Comparison of ENCODE assay signal across 8 cellular contexts in the genomic region with DNA sequence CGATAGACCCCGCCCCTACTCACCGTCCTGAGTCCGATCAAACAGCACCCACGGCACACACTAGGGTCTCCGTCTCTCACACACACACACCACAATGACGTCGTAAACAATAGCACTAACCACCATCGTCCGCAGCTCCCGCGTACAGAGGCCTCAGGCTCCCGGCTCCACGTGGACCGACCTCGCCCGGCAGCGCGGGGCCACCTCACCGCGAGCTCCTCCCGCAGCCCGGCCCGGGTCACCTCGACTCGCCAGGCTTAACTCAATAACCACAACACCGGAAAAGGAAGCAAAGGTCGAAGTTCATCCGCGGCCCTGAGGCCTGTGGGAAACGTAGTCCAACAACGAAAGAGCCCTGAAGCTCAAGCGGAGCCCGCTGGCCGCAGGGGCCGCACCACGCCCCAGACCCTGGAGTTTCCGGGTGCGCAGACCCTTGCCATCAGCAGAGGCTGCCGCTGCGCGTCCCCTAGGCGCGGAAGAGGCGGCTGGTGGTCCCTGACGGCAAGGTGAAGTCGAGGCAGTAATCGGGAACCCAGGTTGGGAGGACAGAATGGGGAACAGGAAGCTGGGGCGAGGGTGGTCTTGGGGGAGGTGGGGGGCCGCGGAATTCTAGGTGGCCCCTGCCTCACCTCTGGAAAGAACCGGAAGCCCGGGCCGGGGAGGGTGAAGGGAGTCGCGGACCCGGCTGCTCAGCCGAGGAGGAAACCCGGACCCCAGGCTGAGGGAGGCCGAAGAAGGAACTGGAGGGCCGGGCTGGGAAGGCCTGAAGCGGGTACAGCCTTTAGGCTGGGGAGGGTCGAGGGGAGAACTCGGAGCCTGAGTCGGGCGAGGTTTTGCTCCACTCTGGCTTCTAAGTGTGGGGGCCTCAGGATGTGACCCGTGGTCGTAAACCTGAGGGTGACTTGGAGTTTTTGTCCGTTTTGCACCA. TPM values are rescaled to one million over a fixed set of nuclear protein-coding genes. Genes with fewer than 3 reads are reported as not detected.
DNase-seq lines count a peak whose midpoint lies in the region; ATAC-seq and TF ChIP-seq lines count a peak whose summit lies in the region.

A gene (minus strand): TSS at position 273 of the 928 bp plus-strand sequence. CDS start 946 bp downstream, outside the sequence.

- peaks cover 8 to 32% (median 27%) of the 10 kb centered on the region in 6 donors for H3K4me1 ChIP-seq in spleen

- POLR2A ChIA-PET in WTC11 (lab: Charles Lee), result interaction anchor here (0.5 to 2.0 kb wide), 9 partner anchors 20 to 628 kb away, joined by 3 to 14 read pairs (median 4); a partner anchor contains a TSS

- H3K9me3 ChIP-seq in spleen, result peaks cover 0 to 65% (median 54%) of the 10 kb centered on the region in 8 donors

- TF ChIP-seq CTCF in WTC11 (IDR thresholded peaks at IDR 0.05) (no peak), cardiac fibroblast (IDR thresholded peaks at IDR 0.05; ENCODE audit: low read depth, low read length) (no peak), spleen (IDR thresholded peaks at IDR 0.05 in 8 of 11, conservative IDR thresholded peaks at IDR 0.05 in 3 of 11) (no peak)

- peak within 1 kb of the TSS; percentile 90 for H3K4me3 Mint-ChIP-seq in WTC11

- H3K27me3 ChIP-seq in spleen (replicated peaks in 1 of 7), result no peaks in the 10 kb centered on the region

- peak within 1 kb of the TSS; percentile 89 to 98 for H3K4me3 ChIP-seq in cardiac fibroblast (replicated peaks in 1 of 2; ENCODE audit: low read depth in 2 of 2, low read length in 2 of 2)
- H3K4me3 ChIP-seq in spleen, result peak within 1 kb of the TSS; percentile 36 to 91 (median 81)

- no peaks in the 10 kb centered on the region for H3K9me3 Mint-ChIP-seq in WTC11

- intact Hi-C loops in spleen (cut with DNase I; ENCODE audit: low total_unique reads), result loop anchor here (5.0 kb wide), 1 partner anchor 46 kb away; a partner anchor contains a TSS

- peaks cover 0 to 69% (median 43%) of the 10 kb centered on the region in 6 donors for H3K36me3 ChIP-seq in spleen

- DNase-seq in AG08395 (ENCODE audit: low spot score) (peak; percentile 95), NCI-H2227 treated with DMSO at 0.1 percent for 48 hours (lab: John Stamatoyannopoulos, UW) (peak; percentile 85), WTC11 (ENCODE audit: low spot score) (peak; percentile 94), cardiac fibroblast (ENCODE audit: low read depth in 2 of 2) (peak; percentile 91), inferior parietal cortex (ENCODE audit: extremely low spot score) (peak; percentile 98), spleen (peak; percentile 95)

- peaks cover 19% of the 10 kb centered on the region; the same call in 1 of the 2 replicates for H3K36me3 Mint-ChIP-seq in WTC11

- peak within 1 kb of the TSS; percentile 98 for H3K27ac Mint-ChIP-seq in WTC11

- ATAC-seq in GM18907 (IDR thresholded peaks at IDR 0.05; ENCODE audit: unreplicated experiment) (peak; percentile 91), HG03159 (IDR thresholded peaks at IDR 0.05; ENCODE audit: unreplicated experiment) (peak; percentile 91), WTC11 (peak; percentile 97)

- H3K27me3 Mint-ChIP-seq in WTC11 (ENCODE audit: low read depth), result no peaks in the 10 kb centered on the region

- CTCF ChIA-PET in WTC11 (lab: Charles Lee), result interaction anchor here (0.8 to 0.9 kb wide), 2 partner anchors 12 to 80 kb away, joined by 3 read pairs; no protein-coding TSS in a partner anchor

- peaks cover 18% of the 10 kb centered on the region for H3K4me1 Mint-ChIP-seq in WTC11

- WGBS in spleen, 5 donors, result 0 to 1% (median 1%) methylated on average over 49 to 69 of the region's 69 CpGs

- peak in 1 of 3 donors; percentile 56 for TF ChIP-seq POLR2A in spleen (IDR thresholded peaks at IDR 0.05)

- H3K27ac ChIP-seq in spleen, result peak within 1 kb of the TSS; percentile 75 to 96 (median 90)

TF ChIP-seq in WTC11, 78 proteins besides CTCF, POLR2A, EP300 and RAD21 (continues in another document):
- TF ChIP-seq, protein P1, sequence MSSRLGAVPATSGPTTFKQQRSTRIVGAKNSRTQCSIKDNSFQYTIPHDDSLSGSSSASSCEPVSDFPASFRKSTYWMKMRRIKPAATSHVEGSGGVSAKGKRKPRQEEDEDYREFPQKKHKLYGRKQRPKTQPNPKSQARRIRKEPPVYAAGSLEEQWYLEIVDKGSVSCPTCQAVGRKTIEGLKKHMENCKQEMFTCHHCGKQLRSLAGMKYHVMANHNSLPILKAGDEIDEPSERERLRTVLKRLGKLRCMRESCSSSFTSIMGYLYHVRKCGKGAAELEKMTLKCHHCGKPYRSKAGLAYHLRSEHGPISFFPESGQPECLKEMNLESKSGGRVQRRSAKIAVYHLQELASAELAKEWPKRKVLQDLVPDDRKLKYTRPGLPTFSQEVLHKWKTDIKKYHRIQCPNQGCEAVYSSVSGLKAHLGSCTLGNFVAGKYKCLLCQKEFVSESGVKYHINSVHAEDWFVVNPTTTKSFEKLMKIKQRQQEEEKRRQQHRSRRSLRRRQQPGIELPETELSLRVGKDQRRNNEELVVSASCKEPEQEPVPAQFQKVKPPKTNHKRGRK (CRISPR knock-in tag; IDR thresholded peaks at IDR 0.05; ENCODE audit: borderline replicate concordance), result no peak
- no peak for TF ChIP-seq ZNF396 (CRISPR knock-in tag; IDR thresholded peaks at IDR 0.05; ENCODE audit: borderline replicate concordance)
- TF ChIP-seq CREB1 (CRISPR knock-in tag; IDR thresholded peaks at IDR 0.05), result no peak
- TF ChIP-seq, protein P2, sequence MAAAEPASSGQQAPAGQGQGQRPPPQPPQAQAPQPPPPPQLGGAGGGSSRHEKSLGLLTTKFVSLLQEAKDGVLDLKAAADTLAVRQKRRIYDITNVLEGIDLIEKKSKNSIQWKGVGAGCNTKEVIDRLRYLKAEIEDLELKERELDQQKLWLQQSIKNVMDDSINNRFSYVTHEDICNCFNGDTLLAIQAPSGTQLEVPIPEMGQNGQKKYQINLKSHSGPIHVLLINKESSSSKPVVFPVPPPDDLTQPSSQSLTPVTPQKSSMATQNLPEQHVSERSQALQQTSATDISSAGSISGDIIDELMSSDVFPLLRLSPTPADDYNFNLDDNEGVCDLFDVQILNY (CRISPR knock-in tag; IDR thresholded peaks at IDR 0.05), result no peak
- TF ChIP-seq NR1H2 (CRISPR knock-in tag; IDR thresholded peaks at IDR 0.05), result no peak
- TF ChIP-seq, protein P3, sequence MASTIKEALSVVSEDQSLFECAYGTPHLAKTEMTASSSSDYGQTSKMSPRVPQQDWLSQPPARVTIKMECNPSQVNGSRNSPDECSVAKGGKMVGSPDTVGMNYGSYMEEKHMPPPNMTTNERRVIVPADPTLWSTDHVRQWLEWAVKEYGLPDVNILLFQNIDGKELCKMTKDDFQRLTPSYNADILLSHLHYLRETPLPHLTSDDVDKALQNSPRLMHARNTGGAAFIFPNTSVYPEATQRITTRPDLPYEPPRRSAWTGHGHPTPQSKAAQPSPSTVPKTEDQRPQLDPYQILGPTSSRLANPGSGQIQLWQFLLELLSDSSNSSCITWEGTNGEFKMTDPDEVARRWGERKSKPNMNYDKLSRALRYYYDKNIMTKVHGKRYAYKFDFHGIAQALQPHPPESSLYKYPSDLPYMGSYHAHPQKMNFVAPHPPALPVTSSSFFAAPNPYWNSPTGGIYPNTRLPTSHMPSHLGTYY (CRISPR knock-in tag; IDR thresholded peaks at IDR 0.05), result no peak
- TF ChIP-seq HMGA2 (CRISPR knock-in tag; IDR thresholded peaks at IDR 0.05), result no peak
- TF ChIP-seq, protein P4, sequence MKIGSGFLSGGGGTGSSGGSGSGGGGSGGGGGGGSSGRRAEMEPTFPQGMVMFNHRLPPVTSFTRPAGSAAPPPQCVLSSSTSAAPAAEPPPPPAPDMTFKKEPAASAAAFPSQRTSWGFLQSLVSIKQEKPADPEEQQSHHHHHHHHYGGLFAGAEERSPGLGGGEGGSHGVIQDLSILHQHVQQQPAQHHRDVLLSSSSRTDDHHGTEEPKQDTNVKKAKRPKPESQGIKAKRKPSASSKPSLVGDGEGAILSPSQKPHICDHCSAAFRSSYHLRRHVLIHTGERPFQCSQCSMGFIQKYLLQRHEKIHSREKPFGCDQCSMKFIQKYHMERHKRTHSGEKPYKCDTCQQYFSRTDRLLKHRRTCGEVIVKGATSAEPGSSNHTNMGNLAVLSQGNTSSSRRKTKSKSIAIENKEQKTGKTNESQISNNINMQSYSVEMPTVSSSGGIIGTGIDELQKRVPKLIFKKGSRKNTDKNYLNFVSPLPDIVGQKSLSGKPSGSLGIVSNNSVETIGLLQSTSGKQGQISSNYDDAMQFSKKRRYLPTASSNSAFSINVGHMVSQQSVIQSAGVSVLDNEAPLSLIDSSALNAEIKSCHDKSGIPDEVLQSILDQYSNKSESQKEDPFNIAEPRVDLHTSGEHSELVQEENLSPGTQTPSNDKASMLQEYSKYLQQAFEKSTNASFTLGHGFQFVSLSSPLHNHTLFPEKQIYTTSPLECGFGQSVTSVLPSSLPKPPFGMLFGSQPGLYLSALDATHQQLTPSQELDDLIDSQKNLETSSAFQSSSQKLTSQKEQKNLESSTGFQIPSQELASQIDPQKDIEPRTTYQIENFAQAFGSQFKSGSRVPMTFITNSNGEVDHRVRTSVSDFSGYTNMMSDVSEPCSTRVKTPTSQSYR (CRISPR knock-in tag; IDR thresholded peaks at IDR 0.05), result no peak
- TF ChIP-seq, protein P5, sequence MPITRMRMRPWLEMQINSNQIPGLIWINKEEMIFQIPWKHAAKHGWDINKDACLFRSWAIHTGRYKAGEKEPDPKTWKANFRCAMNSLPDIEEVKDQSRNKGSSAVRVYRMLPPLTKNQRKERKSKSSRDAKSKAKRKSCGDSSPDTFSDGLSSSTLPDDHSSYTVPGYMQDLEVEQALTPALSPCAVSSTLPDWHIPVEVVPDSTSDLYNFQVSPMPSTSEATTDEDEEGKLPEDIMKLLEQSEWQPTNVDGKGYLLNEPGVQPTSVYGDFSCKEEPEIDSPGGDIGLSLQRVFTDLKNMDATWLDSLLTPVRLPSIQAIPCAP (CRISPR knock-in tag; IDR thresholded peaks at IDR 0.05), result peak; percentile 77; the same call in 1 of the 2 replicates
- TF ChIP-seq, protein P6, sequence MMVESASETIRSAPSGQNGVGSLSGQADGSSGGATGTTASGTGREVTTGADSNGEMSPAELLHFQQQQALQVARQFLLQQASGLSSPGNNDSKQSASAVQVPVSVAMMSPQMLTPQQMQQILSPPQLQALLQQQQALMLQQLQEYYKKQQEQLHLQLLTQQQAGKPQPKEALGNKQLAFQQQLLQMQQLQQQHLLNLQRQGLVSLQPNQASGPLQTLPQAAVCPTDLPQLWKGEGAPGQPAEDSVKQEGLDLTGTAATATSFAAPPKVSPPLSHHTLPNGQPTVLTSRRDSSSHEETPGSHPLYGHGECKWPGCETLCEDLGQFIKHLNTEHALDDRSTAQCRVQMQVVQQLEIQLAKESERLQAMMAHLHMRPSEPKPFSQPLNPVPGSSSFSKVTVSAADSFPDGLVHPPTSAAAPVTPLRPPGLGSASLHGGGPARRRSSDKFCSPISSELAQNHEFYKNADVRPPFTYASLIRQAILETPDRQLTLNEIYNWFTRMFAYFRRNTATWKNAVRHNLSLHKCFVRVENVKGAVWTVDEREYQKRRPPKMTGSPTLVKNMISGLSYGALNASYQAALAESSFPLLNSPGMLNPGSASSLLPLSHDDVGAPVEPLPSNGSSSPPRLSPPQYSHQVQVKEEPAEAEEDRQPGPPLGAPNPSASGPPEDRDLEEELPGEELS (CRISPR knock-in tag; IDR thresholded peaks at IDR 0.05), result peak; percentile 67; the same call in 1 of the 2 replicates

RNA-seq across cellular contexts. Expression of the gene that starts here (rescaled TPM):
- 13.1 to 16.1 TPM (median 14.4 TPM) in 3 replicates for total RNA-seq in WTC11 (2021)
- 10 to 100 TPM; 10.1 to 19.4 (median 14.2) TPM for total RNA-seq in spleen
- 1 to 10 TPM; 7.7 to 9.9 (median 8.0) TPM for polyA plus RNA-seq in spleen

Comparison
In these comparisons a context has a peak if more than half of its experiments do, and no peak if none do; other contexts are left out.
1. Peak in every context shown above with its lines: DNase-seq, ATAC-seq, H3K4me3 ChIP-seq and H3K27ac ChIP-seq.